ENCODE assay signal across 12 cellular contexts in the genomic region with DNA sequence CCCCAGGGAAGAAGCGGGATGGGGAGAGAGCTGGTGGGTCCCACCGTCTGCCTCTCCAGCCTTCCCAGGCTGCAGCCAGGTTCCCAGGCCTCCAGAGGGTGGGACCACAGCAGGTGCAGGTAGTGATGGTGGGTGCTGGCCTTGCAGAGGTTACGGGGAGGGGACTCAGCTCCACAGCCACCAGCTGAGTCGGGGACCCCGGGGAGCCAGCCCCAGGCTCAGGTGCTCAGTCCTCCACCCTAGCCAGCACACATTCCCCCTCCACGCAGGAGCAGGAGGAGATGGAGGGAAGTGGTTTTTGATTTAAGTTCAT. TPM values are rescaled to one million over a fixed set of nuclear protein-coding genes. Genes with fewer than 3 reads are reported as not detected.
A peak's percentile ranks its signal among the peaks of the same experiment; 100 is the strongest.
DNase-seq lines count a peak whose midpoint lies in the region; ATAC-seq and TF ChIP-seq lines count a peak whose summit lies in the region.
"Had no signal": no experiment of that assay in that cellular context is flagged by ENCODE, and none has a peak within 500 bp of the region (broad histone marks: within the 10 kb centered on the region; RNA-seq: fewer than 3 reads in every experiment).

No MANE protein-coding gene starts in this region.

- DNase-seq in central memory CD8-positive, alpha-beta T cell (ENCODE audit: low spot score in 2 of 2), result no peak
- peak; percentile 25 for DNase-seq in osteoblast (ENCODE audit: insufficient read length, low spot score, missing footprints)
- no peak for DNase-seq in stomach
- DNase-seq in brain microvascular endothelial cell, result no peak
- DNase-seq: activated CD4-positive, alpha-beta memory T cell treated with anti-CD3 and anti-CD28 coated beads, Interleukin-2, amount 10 ng/mL, durations not matched to agents 7 days and 5 days; KG1; NCI-H1436; NCI-H526 treated with DMSO at 0.1 percent for 48 hours had no signal

- in situ Hi-C loops in brain microvascular endothelial cell (cut with HindIII; ENCODE audit: low pct_ligation_motif_present, low sequenced_read_pairs), result no loop called here

- H3K9me3 ChIP-seq in HEK293 (ENCODE audit: control insufficient read depth, insufficient read depth, low read depth, low read length), result no peaks in the 10 kb centered on the region
- no peaks in the 10 kb centered on the region for H3K9me3 ChIP-seq in osteoblast (ENCODE audit: low read depth, low read length)
- no peaks in the 10 kb centered on the region for H3K9me3 ChIP-seq in stomach
- H3K9me3 ChIP-seq: breast epithelium had no signal

- CTCF ChIA-PET in HEK293 (lab: Yijun Ruan, JAX), result interaction anchor here (0.5 to 4.9 kb wide), 4 partner anchors 9 to 66 kb away, joined by 3 to 31 read pairs (median 4); a partner anchor contains a TSS

- H3K27me3 ChIP-seq in osteoblast (ENCODE audit: insufficient read depth, low read length), result no peaks in the 10 kb centered on the region
- no peaks in the 10 kb centered on the region for H3K27me3 ChIP-seq in stomach
- no peaks in the 10 kb centered on the region for H3K27me3 ChIP-seq in brain microvascular endothelial cell (replicated peaks)
- H3K27me3 ChIP-seq: breast epithelium had no signal

- H3K27ac ChIP-seq in HEK293 (ENCODE audit: extremely low read depth, low read depth, low read length) (no peak overlapping the region), osteoblast (ENCODE audit: low read depth, low read length) (no peak overlapping the region), stomach (peak overlapping the region in 1 of 5 donors; percentile 18), brain microvascular endothelial cell (no peak overlapping the region)

- no peak for TF ChIP-seq POLR2A in stomach (IDR thresholded peaks at IDR 0.05)

- peak overlapping the region; percentile 53 for H3K27ac Mint-ChIP-seq in central memory CD8-positive, alpha-beta T cell (ENCODE audit: low read depth)
- H3K27ac Mint-ChIP-seq: activated CD4-positive, alpha-beta memory T cell treated with anti-CD3 and anti-CD28 coated beads, Interleukin-2, amount 10 ng/mL, durations not matched to agents 7 days and 5 days; T-helper 2 cell treated with Interferon-gamma antibody and Interleukin-4, amounts not matched to agents 5 μg/mL and 100 μg/mL, for 36 hours had no signal

- no peak overlapping the region for H3K4me3 Mint-ChIP-seq in central memory CD8-positive, alpha-beta T cell
- H3K4me3 Mint-ChIP-seq: activated CD4-positive, alpha-beta memory T cell treated with anti-CD3 and anti-CD28 coated beads, Interleukin-2, amount 10 ng/mL, durations not matched to agents 7 days and 5 days; CD4-positive, alpha-beta T cell; T-helper 2 cell treated with Interferon-gamma antibody and Interleukin-4, amounts not matched to agents 5 μg/mL and 100 μg/mL, for 36 hours had no signal

- H3K27me3 Mint-ChIP-seq in central memory CD8-positive, alpha-beta T cell, result no peaks in the 10 kb centered on the region
- H3K27me3 Mint-ChIP-seq: activated CD4-positive, alpha-beta memory T cell treated with anti-CD3 and anti-CD28 coated beads, Interleukin-2, amount 10 ng/mL, durations not matched to agents 7 days and 5 days; CD4-positive, alpha-beta T cell had no signal

- peaks cover 5% of the 10 kb centered on the region for H4K20me1 ChIP-seq in osteoblast (ENCODE audit: insufficient read depth, low read length)

- intact Hi-C loops in stomach (cut with DNase I; ENCODE audit: low total_unique reads), result no loop called here

- POLR2A ChIA-PET in HEK293 (lab: Yijun Ruan, JAX), result interaction anchor here (0.6 to 2.7 kb wide), 3 partner anchors 15 to 203 kb away, joined by 3 to 11 read pairs (median 3); a partner anchor contains a TSS

- H3K36me3 ChIP-seq in HEK293 (ENCODE audit: control insufficient read depth in 2 of 2, insufficient read depth in 1 of 2, low read length in 2 of 2) (peaks cover 3 to 77% of the 10 kb centered on the region in 2 experiments), osteoblast (ENCODE audit: insufficient read depth, low read length) (peaks cover 39% of the 10 kb centered on the region), stomach (peaks cover 36 to 62% (median 55%) of the 10 kb centered on the region in 4 donors), brain microvascular endothelial cell (replicated peaks) (peaks cover 46% of the 10 kb centered on the region)

- WGBS in stomach, 5 donors, result 76 to 86% (median 83%) methylated on average over 5 to 6 of the region's 6 CpGs

- H3K4me1 ChIP-seq in HEK293 (ENCODE audit: control insufficient read depth, insufficient read depth, low read length) (peaks cover 6% of the 10 kb centered on the region), osteoblast (ENCODE audit: insufficient read depth, low read length) (peaks cover 28% of the 10 kb centered on the region), stomach (peaks cover 26 to 72% (median 67%) of the 10 kb centered on the region in 4 donors)

- H3K4me2 ChIP-seq in osteoblast (ENCODE audit: insufficient read depth, low read length), result no peak overlapping the region

- ATAC-seq in central memory CD8-positive, alpha-beta T cell (replicated peaks; ENCODE audit: extremely low read depth, poor library complexity, severe bottlenecking), result no peak

- H2AFZ ChIP-seq in osteoblast (ENCODE audit: low read length), result no peak overlapping the region

- no peak overlapping the region for H3K4me3 ChIP-seq in HEK293 (ENCODE audit: low read depth, low read length)
- H3K4me3 ChIP-seq in osteoblast (ENCODE audit: insufficient read depth, low read length), result no peak overlapping the region
- H3K4me3 ChIP-seq in stomach, result no peak overlapping the region
- H3K4me3 ChIP-seq in brain microvascular endothelial cell (ENCODE audit: low read depth, low read length), result no peak overlapping the region

- no peak for TF ChIP-seq EP300 in stomach (IDR thresholded peaks at IDR 0.05)

- TF ChIP-seq CTCF in HEK293 (tag by site-specific recombination; IDR thresholded peaks at IDR 0.05) (no peak), osteoblast (IDR thresholded peaks at IDR 0.05; ENCODE audit: extremely low read depth, low read depth, low read length) (no peak), stomach (IDR thresholded peaks at IDR 0.05) (no peak), brain microvascular endothelial cell (IDR thresholded peaks at IDR 0.05; ENCODE audit: low read depth, low read length, missing control alignments) (no peak)

- H3K9me3 Mint-ChIP-seq in central memory CD8-positive, alpha-beta T cell, result no peaks in the 10 kb centered on the region
- H3K9me3 Mint-ChIP-seq: activated CD4-positive, alpha-beta memory T cell treated with anti-CD3 and anti-CD28 coated beads, Interleukin-2, amount 10 ng/mL, durations not matched to agents 7 days and 5 days; CD4-positive, alpha-beta T cell; T-helper 2 cell treated with Interferon-gamma antibody and Interleukin-4, amounts not matched to agents 5 μg/mL and 100 μg/mL, for 36 hours had no signal

- peaks cover 2% of the 10 kb centered on the region for H3K79me2 ChIP-seq in osteoblast (ENCODE audit: insufficient read depth, low read length)

- H3K36me3 Mint-ChIP-seq in central memory CD8-positive, alpha-beta T cell (ENCODE audit: insufficient read depth), result peaks cover 14% of the 10 kb centered on the region

- H3K4me1 Mint-ChIP-seq in central memory CD8-positive, alpha-beta T cell, result peaks cover 22% of the 10 kb centered on the region

TF ChIP-seq in HEK293, 187 proteins besides CTCF, POLR2A, EP300 and RAD21:
- peak; percentile 69; the same call in 1 of the 2 replicates for TF ChIP-seq ZFP69B (tag by site-specific recombination; IDR thresholded peaks at IDR 0.05)
- no peak for TF ChIP-seq ZNF416 (tag by site-specific recombination; IDR thresholded peaks at IDR 0.05)
- TF ChIP-seq, protein P1, sequence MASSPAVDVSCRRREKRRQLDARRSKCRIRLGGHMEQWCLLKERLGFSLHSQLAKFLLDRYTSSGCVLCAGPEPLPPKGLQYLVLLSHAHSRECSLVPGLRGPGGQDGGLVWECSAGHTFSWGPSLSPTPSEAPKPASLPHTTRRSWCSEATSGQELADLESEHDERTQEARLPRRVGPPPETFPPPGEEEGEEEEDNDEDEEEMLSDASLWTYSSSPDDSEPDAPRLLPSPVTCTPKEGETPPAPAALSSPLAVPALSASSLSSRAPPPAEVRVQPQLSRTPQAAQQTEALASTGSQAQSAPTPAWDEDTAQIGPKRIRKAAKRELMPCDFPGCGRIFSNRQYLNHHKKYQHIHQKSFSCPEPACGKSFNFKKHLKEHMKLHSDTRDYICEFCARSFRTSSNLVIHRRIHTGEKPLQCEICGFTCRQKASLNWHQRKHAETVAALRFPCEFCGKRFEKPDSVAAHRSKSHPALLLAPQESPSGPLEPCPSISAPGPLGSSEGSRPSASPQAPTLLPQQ (tag by site-specific recombination; IDR thresholded peaks at IDR 0.05), result peak; percentile 74

RNA-seq across cellular contexts. Expression of a gene that starts 5.0 kb away (rescaled TPM):
- total RNA-seq in osteoblast (57.2 and 57.5 TPM in 2 replicates), stomach (100 to 1,000 TPM in 1 of 5 donors, 10 to 100 TPM in 4; 27.7 to 299 (median 79.5) TPM)
- polyA plus RNA-seq in stomach, result 10 to 100 TPM; 39.7 to 83.0 (median 46.0) TPM

RNA-seq across cellular contexts. Expression of a gene that starts 6.7 kb away (rescaled TPM):
- total RNA-seq in osteoblast, result 8.8 and 9.4 TPM in 2 replicates
- 10 to 100 TPM in 2 of 5 donors, 1 to 10 TPM in 2, under 1 TPM in 1; 0.58 to 17.4 (median 9.9) TPM for total RNA-seq in stomach
- polyA plus RNA-seq in stomach, result 1 to 10 TPM; 3.1 to 5.0 (median 3.7) TPM

RNA-seq across cellular contexts. Expression of a gene that starts 15.9 kb away (rescaled TPM):
- total RNA-seq in osteoblast (31.8 and 34.4 TPM in 2 replicates), stomach (10 to 100 TPM; 23.7 to 67.2 (median 34.3) TPM)
- polyA plus RNA-seq in stomach, result 10 to 100 TPM; 17.7 to 26.4 (median 18.9) TPM

RNA-seq across cellular contexts. Expression of a gene that starts 19.4 kb away (rescaled TPM):
- total RNA-seq in osteoblast (13.0 and 18.5 TPM in 2 replicates), stomach (10 to 100 TPM in 1 of 5 donors, 1 to 10 TPM in 3, not detected in 1; 1.8 to 12.3 (median 5.6) TPM)
- 1 to 10 TPM; 2.6 to 4.2 (median 2.9) TPM for polyA plus RNA-seq in stomach

RNA-seq across cellular contexts. Expression of a gene that starts 49.2 kb away (rescaled TPM):
- total RNA-seq in osteoblast, result 12.7 and 20.3 TPM in 2 replicates
- 10 to 100 TPM in 4 of 5 donors, 1 to 10 TPM in 1; 6.4 to 53.1 (median 20.6) TPM for total RNA-seq in stomach
- polyA plus RNA-seq in stomach, result 10 to 100 TPM in 1 of 3 donors, 1 to 10 TPM in 2; 1.1 to 17.5 (median 1.4) TPM
